In genomic region chr10:1066734-1067133, GRCh38 we compare ENCODE assay signal across 10 cellular contexts. TPM values are rescaled to one million over a fixed set of nuclear protein-coding genes. Genes with fewer than 3 reads are reported as not detected.
"Had no signal": no experiment of that assay in that cellular context is flagged by ENCODE, and none has a peak within 500 bp of the region (broad histone marks: within the 10 kb centered on the region; RNA-seq: fewer than 3 reads in every experiment).

No MANE protein-coding gene starts in this region.

RNA-seq across cellular contexts. Expression of gene IDI2, which starts 41.1 kb away (rescaled TPM):
- total RNA-seq: activated B cell treated with CpG ODN at 0.5 μM for 24 hours; activated CD4-positive, alpha-beta memory T cell treated with anti-CD3 and anti-CD28 coated beads for 36 hours; activated CD8-positive, alpha-beta memory T cell treated with anti-CD3 and anti-CD28 coated beads, Interleukin-2, amount 10 ng/mL, durations not matched to agents 7 days and 5 days; activated naive CD4-positive, alpha-beta T cell treated with anti-CD3 and anti-CD28 coated beads, Interleukin-2, amount 50 U/mL, for 72 hours; activated T-helper 2 cell treated with anti-CD3 and anti-CD28 coated beads, Interferon-gamma antibody, Interleukin-2, Interleukin-4, amounts not matched to agents 10 μg/mL and 5 μg/mL and 100 μg/mL, durations not matched to agents 14 hours and 24 hours and 36 hours; bronchial epithelial cell; cerebellum; NCI-H460; RPMI7951; SJCRH30 had no signal
